Comparison of ENCODE assay signal across 9 cellular contexts in genomic region chr20:59783020-59784010, GRCh38.
A peak's percentile ranks its signal among the peaks of the same experiment; 100 is the strongest.
DNase-seq lines count a peak whose midpoint lies in the region; ATAC-seq and FAIRE-seq lines count a peak whose summit lies in the region.
"Had no signal": no experiment of that assay in that cellular context is flagged by ENCODE, and none has a peak within 500 bp of the region (broad histone marks: within the 10 kb centered on the region; RNA-seq: fewer than 3 reads in every experiment).

No MANE protein-coding gene starts in this region.

- peak; percentile 92 for FAIRE-seq in HTR-8/SVneo (lab: Jason Lieb, UNC)

- no peak overlapping the region for H3K27ac ChIP-seq in caudate nucleus (ENCODE audit: low read depth, low read length)

- DNase-seq in NK-92 treated with Interleukin-12 subunit alpha and Interleukin-12 subunit beta, amount 100 ng/mL, for 24 hours (lab: John Stamatoyannopoulos, UW): peak; percentile 10
- DNase-seq in NK-92 (lab: John Stamatoyannopoulos, UW; ENCODE audit: unreplicated experiment) (no peak), HTR-8/SVneo (ENCODE audit: insufficient read length, low spot score) (peak; percentile 86), OCI-M1 (lab: John Stamatoyannopoulos, UW) (peak; percentile 59), caudate nucleus (lab: John Stamatoyannopoulos, UW) (peak in 58 of 61 donors; percentile 15 to 93 (median 62)), left colon (peak in 1 of 2 donors; percentile 65)
- peak; percentile 18 to 29 for DNase-seq in stimulated activated CD8-positive, alpha-beta memory T cell treated with anti-CD3 and anti-CD28 coated beads, Interleukin-7, amount 100 ng/mL, for 48 hours (ENCODE audit: extremely low read depth in 1 of 2, low read depth in 1 of 2)

- intact Hi-C loops in left colon (cut with DNase I, micrococcal nuclease): loop anchor here in 1 of 2 donors (2.0 kb wide), 1 partner anchor 65 kb away; no protein-coding TSS in a partner anchor

- ATAC-seq in left colon (peak; percentile 57), GM19455 (IDR thresholded peaks at IDR 0.05; ENCODE audit: unreplicated experiment) (no peak)
- ATAC-seq: CD8-positive, alpha-beta T cell had no signal
